In genomic region chr10:62007145-62007544, GRCh38 we compare ENCODE assay signal across 23 cellular contexts.
DNase-seq lines count a peak whose midpoint lies in the region; ATAC-seq, FAIRE-seq and TF ChIP-seq lines count a peak whose summit lies in the region.
"Had no signal": no experiment of that assay in that cellular context is flagged by ENCODE, and none has a peak within 500 bp of the region (broad histone marks: within the 10 kb centered on the region; RNA-seq: fewer than 3 reads in every experiment).

No MANE protein-coding gene starts in this region.

- H3K9me3 Mint-ChIP-seq in activated CD4-positive, alpha-beta memory T cell treated with anti-CD3 and anti-CD28 coated beads for 36 hours = no peaks in the 10 kb centered on the region
- H3K9me3 Mint-ChIP-seq in activated CD4-positive, alpha-beta memory T cell treated with anti-CD3 and anti-CD28 coated beads, Interleukin-2, amount 10 ng/mL, durations not matched to agents 7 days and 5 days = peaks cover 2% of the 10 kb centered on the region
- H3K9me3 Mint-ChIP-seq in naive B cell = no peaks in the 10 kb centered on the region
- peaks cover 0 to under 1% (median 0%) of the 10 kb centered on the region in 8 donors for H3K9me3 Mint-ChIP-seq in CD4-positive, alpha-beta memory T cell
- H3K9me3 Mint-ChIP-seq: GM23338 had no signal

- peaks cover 76% of the 10 kb centered on the region for H3K4me1 Mint-ChIP-seq in activated CD4-positive, alpha-beta memory T cell treated with anti-CD3 and anti-CD28 coated beads for 36 hours (ENCODE audit: low read depth)
- peaks cover 48% of the 10 kb centered on the region for H3K4me1 Mint-ChIP-seq in activated CD4-positive, alpha-beta memory T cell treated with anti-CD3 and anti-CD28 coated beads, Interleukin-2, amount 10 ng/mL, durations not matched to agents 7 days and 5 days
- H3K4me1 Mint-ChIP-seq in naive B cell = peaks cover 81 to 93% (median 92%) of the 10 kb centered on the region in 3 donors
- H3K4me1 Mint-ChIP-seq in CD4-positive, alpha-beta memory T cell = peaks cover 34 to 80% (median 41%) of the 10 kb centered on the region in 4 donors
- H3K4me1 Mint-ChIP-seq: GM23338 had no signal

- no peak overlapping the region for H3K4me3 ChIP-seq in HepG2 (replicated peaks in 1 of 3; ENCODE audit: insufficient read depth in 1 of 3, low read depth in 2 of 3, low read length in 3 of 3)
- H3K4me3 ChIP-seq in right lobe of liver = no peak overlapping the region
- no peak overlapping the region for H3K4me3 ChIP-seq in CD4-positive, alpha-beta memory T cell (ENCODE audit: low read length in 2 of 2)
- H3K4me3 ChIP-seq: GM23338 had no signal

- CTCF ChIA-PET in activated CD4-positive, alpha-beta memory T cell treated with anti-CD3 and anti-CD28 coated beads for 36 hours (lab: Charles Lee) = interaction anchor here (0.7 to 1.2 kb wide), 2 partner anchors 31 to 111 kb away, joined by 3 read pairs; no protein-coding TSS in a partner anchor
- CTCF ChIA-PET in activated CD4-positive, alpha-beta memory T cell treated with anti-CD3 and anti-CD28 coated beads, Interleukin-2, amount 10 ng/mL, durations not matched to agents 7 days and 5 days (lab: Charles Lee) = no interaction called here
- CTCF ChIA-PET in HepG2 (lab: Yijun Ruan, JAX; ENCODE audit: low intra/inter-chr PET ratio, low total read pairs) = no interaction called here
- CTCF ChIA-PET in CD4-positive, alpha-beta memory T cell (lab: Charles Lee; ENCODE audit: partially characterized antibody) = interaction anchor here (0.5 kb wide), 1 partner anchor 36 kb away, joined by 3 read pairs; no protein-coding TSS in a partner anchor

- H3K4me1 ChIP-seq in HepG2 (ENCODE audit: insufficient read depth, low read length) = peaks cover 75% of the 10 kb centered on the region
- peaks cover 0 to 6% (median 0%) of the 10 kb centered on the region in 4 donors for H3K4me1 ChIP-seq in right lobe of liver
- peaks cover 8% of the 10 kb centered on the region for H3K4me1 ChIP-seq in CD4-positive, alpha-beta memory T cell (ENCODE audit: insufficient read depth, low read length)

- no peaks in the 10 kb centered on the region for H3K27me3 Mint-ChIP-seq in activated CD4-positive, alpha-beta memory T cell treated with anti-CD3 and anti-CD28 coated beads for 36 hours
- no peaks in the 10 kb centered on the region for H3K27me3 Mint-ChIP-seq in activated CD4-positive, alpha-beta memory T cell treated with anti-CD3 and anti-CD28 coated beads, Interleukin-2, amount 10 ng/mL, durations not matched to agents 7 days and 5 days
- H3K27me3 Mint-ChIP-seq in naive B cell = no peaks in the 10 kb centered on the region
- no peaks in the 10 kb centered on the region for H3K27me3 Mint-ChIP-seq in CD4-positive, alpha-beta memory T cell

- no peak for TF ChIP-seq POLR2A in HepG2 (IDR thresholded peaks at IDR 0.05; ENCODE audit: insufficient read depth in 1 of 2, low read depth in 2 of 2, low read length in 2 of 2)
- TF ChIP-seq POLR2A in right lobe of liver (IDR thresholded peaks at IDR 0.05) = no peak

- H3K27me3 ChIP-seq in HepG2 (ENCODE audit: control insufficient read depth in 1 of 2, insufficient read depth in 2 of 2, low read length in 2 of 2) (no peaks in the 10 kb centered on the region), right lobe of liver (no peaks in the 10 kb centered on the region)
- no peaks in the 10 kb centered on the region for H3K27me3 ChIP-seq in CD4-positive, alpha-beta memory T cell (ENCODE audit: insufficient read depth, low read length)

- no TSS peak for BruUV-seq in HepG2 (replicated peaks; lab: Mats Ljungman, UMichigan)

- peaks cover 3% of the 10 kb centered on the region for H3K79me2 ChIP-seq in HepG2 (ENCODE audit: insufficient read depth, low read length)

- no peak overlapping the region for H2AFZ ChIP-seq in HepG2 (ENCODE audit: low read length)
- H2AFZ ChIP-seq: GM23338 had no signal

- no peak for DNase-seq in activated CD4-positive, alpha-beta memory T cell treated with anti-CD3 and anti-CD28 coated beads for 36 hours
- no peak for DNase-seq in activated CD4-positive, alpha-beta memory T cell treated with anti-CD3 and anti-CD28 coated beads, Interleukin-2, amount 10 ng/mL, durations not matched to agents 7 days and 5 days
- no peak for DNase-seq in HepG2 (ENCODE audit: low spot score)
- DNase-seq in right lobe of liver = no peak
- DNase-seq in naive B cell = no peak
- no peak for DNase-seq in CD4-positive, alpha-beta memory T cell
- DNase-seq: AML-193, HCEC 1CT, IMR-90, Karpas-422, MV-4-11, NCI-H1694 treated with DMSO at 0.1 percent for 48 hours, NCI-H2081 treated with DMSO at 0.1 percent for 48 hours, NCI-H2171 treated with DMSO at 0.1 percent for 48 hours, NCI-H524 treated with DMSO at 0.1 percent for 48 hours, Right ventricle myocardium superior had no signal

- TF ChIP-seq EP300 in HepG2 (IDR thresholded peaks at IDR 0.05; ENCODE audit: low read depth in 2 of 2, low read length in 2 of 2) = no peak
- no peak for TF ChIP-seq EP300 in HepG2 (CRISPR knock-in tag; IDR thresholded peaks at IDR 0.05; ENCODE audit: borderline replicate concordance)

- TF ChIP-seq RAD21 in HepG2 (CRISPR knock-in tag; IDR thresholded peaks at IDR 0.05) = no peak

- H4K20me1 ChIP-seq in HepG2 (ENCODE audit: insufficient read depth, low read length) = no peaks in the 10 kb centered on the region

- in situ Hi-C loops in HepG2 (cut with HindIII; ENCODE audit: extremely low pct_ligation_motif_present, low pct_unique_long_range_greater_than_20kb) = no loop called here

- intact Hi-C loops in activated CD4-positive, alpha-beta memory T cell treated with anti-CD3 and anti-CD28 coated beads for 36 hours (cut with micrococcal nuclease) = no loop called here
- intact Hi-C loops in HepG2 (cut with micrococcal nuclease; ENCODE audit: unreplicated experiment) = no loop called here
- intact Hi-C loops in right lobe of liver (cut with DNase I) = no loop called here
- intact Hi-C loops in CD4-positive, alpha-beta memory T cell (cut with micrococcal nuclease) = no loop called here

- POLR2A ChIA-PET in activated CD4-positive, alpha-beta memory T cell treated with anti-CD3 and anti-CD28 coated beads for 36 hours (lab: Charles Lee) = interaction anchor here (0.6 to 1.9 kb wide), 2 partner anchors 11 to 13 kb away, joined by 3 to 8 read pairs; no protein-coding TSS in a partner anchor
- POLR2A ChIA-PET in activated CD4-positive, alpha-beta memory T cell treated with anti-CD3 and anti-CD28 coated beads, Interleukin-2, amount 10 ng/mL, durations not matched to agents 7 days and 5 days (lab: Charles Lee) = interaction anchor here (0.5 to 1.2 kb wide), 3 partner anchors 10 to 103 kb away, joined by 3 to 4 read pairs (median 3); no protein-coding TSS in a partner anchor
- POLR2A ChIA-PET in HepG2 (lab: Yijun Ruan, JAX) = no interaction called here
- POLR2A ChIA-PET in CD4-positive, alpha-beta memory T cell (lab: Charles Lee; ENCODE audit: partially characterized antibody) = interaction anchor here (1.0 kb wide), 1 partner anchor 105 kb away, joined by 3 read pairs; no protein-coding TSS in a partner anchor

- H3K9me3 ChIP-seq in HepG2 (ENCODE audit: low read length) (no peaks in the 10 kb centered on the region), right lobe of liver (no peaks in the 10 kb centered on the region)
- no peaks in the 10 kb centered on the region for H3K9me3 ChIP-seq in CD4-positive, alpha-beta memory T cell (ENCODE audit: control insufficient read depth in 1 of 2, low read length in 2 of 2)

- H3K4me2 ChIP-seq in HepG2 (ENCODE audit: low read depth, low read length) = no peak overlapping the region
- H3K4me2 ChIP-seq: GM23338 had no signal

- H3K27ac ChIP-seq in HepG2 (ENCODE audit: extremely low read length, insufficient read depth, low read length) (no peak overlapping the region), right lobe of liver (no peak overlapping the region)
- no peak overlapping the region for H3K27ac ChIP-seq in CD4-positive, alpha-beta memory T cell (ENCODE audit: low read depth, low read length)
- H3K27ac ChIP-seq: C4-2B had no signal

- H3K27ac Mint-ChIP-seq in activated CD4-positive, alpha-beta memory T cell treated with anti-CD3 and anti-CD28 coated beads for 36 hours = peak overlapping the region; percentile 64
- no peak overlapping the region for H3K27ac Mint-ChIP-seq in activated CD4-positive, alpha-beta memory T cell treated with anti-CD3 and anti-CD28 coated beads, Interleukin-2, amount 10 ng/mL, durations not matched to agents 7 days and 5 days
- H3K27ac Mint-ChIP-seq in naive B cell = peak overlapping the region; percentile 12 to 100 (median 90)
- peak overlapping the region in 3 of 7 donors; percentile 15 to 48 (median 16) for H3K27ac Mint-ChIP-seq in CD4-positive, alpha-beta memory T cell
- H3K27ac Mint-ChIP-seq: GM23338 had no signal

- no peak for ATAC-seq in HepG2
- ATAC-seq in right lobe of liver = no peak
- ATAC-seq in naive B cell (ENCODE audit: low read depth in 2 of 2) = no peak
- ATAC-seq in activated CD4-positive, CD25-positive, alpha-beta regulatory T cell treated with anti-CD3 and anti-CD28 coated beads, Interleukin-2, amount 50 U/mL, for 24 hours = no peak
- no peak for ATAC-seq in GM19035 (IDR thresholded peaks at IDR 0.05; ENCODE audit: unreplicated experiment)
- ATAC-seq: GM23338 had no signal

- H3K9ac ChIP-seq in HepG2 (ENCODE audit: insufficient read depth, low read depth, low read length) = no peak overlapping the region

- no peak for TF ChIP-seq CTCF in HepG2 (CRISPR knock-in tag; IDR thresholded peaks at IDR 0.05)
- TF ChIP-seq CTCF in right lobe of liver (IDR thresholded peaks at IDR 0.05) = no peak

- H3K36me3 ChIP-seq in HepG2 (replicated peaks in 1 of 2; ENCODE audit: control insufficient read depth in 1 of 2, insufficient read depth in 2 of 2, low read length in 2 of 2) (peaks cover 9 to 10% of the 10 kb centered on the region in 2 experiments; a peak in 4 of 5 replicates), right lobe of liver (no peaks in the 10 kb centered on the region)
- peaks cover 5% of the 10 kb centered on the region for H3K36me3 ChIP-seq in CD4-positive, alpha-beta memory T cell (ENCODE audit: insufficient read depth, low read length)

- H3K4me3 Mint-ChIP-seq in activated CD4-positive, alpha-beta memory T cell treated with anti-CD3 and anti-CD28 coated beads for 36 hours = no peak overlapping the region
- no peak overlapping the region for H3K4me3 Mint-ChIP-seq in activated CD4-positive, alpha-beta memory T cell treated with anti-CD3 and anti-CD28 coated beads, Interleukin-2, amount 10 ng/mL, durations not matched to agents 7 days and 5 days
- peak overlapping the region in 1 of 8 donors; percentile 20 for H3K4me3 Mint-ChIP-seq in naive B cell
- no peak overlapping the region for H3K4me3 Mint-ChIP-seq in CD4-positive, alpha-beta memory T cell
- H3K4me3 Mint-ChIP-seq: GM23338 had no signal

- peaks cover 79% of the 10 kb centered on the region for H3K36me3 Mint-ChIP-seq in activated CD4-positive, alpha-beta memory T cell treated with anti-CD3 and anti-CD28 coated beads for 36 hours
- peaks cover 87% of the 10 kb centered on the region for H3K36me3 Mint-ChIP-seq in activated CD4-positive, alpha-beta memory T cell treated with anti-CD3 and anti-CD28 coated beads, Interleukin-2, amount 10 ng/mL, durations not matched to agents 7 days and 5 days (ENCODE audit: low read depth)
- peaks cover 33 to 51% of the 10 kb centered on the region in 2 donors for H3K36me3 Mint-ChIP-seq in naive B cell
- peaks cover 42 to 58% of the 10 kb centered on the region in 2 donors for H3K36me3 Mint-ChIP-seq in CD4-positive, alpha-beta memory T cell

- no peak for FAIRE-seq in HepG2 (lab: Jason Lieb, UNC)
- FAIRE-seq: G401.6, GM18507, HTR-8/SVneo had no signal

- WGBS in HepG2 (ENCODE audit: low lambda C conversion rate) = 100% methylated on average over 2 of the region's 2 CpGs
- WGBS in right lobe of liver (ENCODE audit: insufficient coverage, low coverage, low lambda C conversion rate, missing lambda C conversion rate) = 96% methylated on average over 2 of the region's 2 CpGs

Comparison
In these comparisons a context has a peak if more than half of its experiments do, and no peak if none do; other contexts are left out.
1. CTCF ChIA-PET loops: an anchor here in activated CD4-positive, alpha-beta memory T cell treated with anti-CD3 and anti-CD28 coated beads for 36 hours (0.7 to 1.2 kb wide) and CD4-positive, alpha-beta memory T cell (0.5 kb wide); none called in activated CD4-positive, alpha-beta memory T cell treated with anti-CD3 and anti-CD28 coated beads, Interleukin-2, amount 10 ng/mL, durations not matched to agents 7 days and 5 days and HepG2.